9 cellular contexts compared by ENCODE assay signal in genomic region chr2:110116033-110116710, GRCh38. TPM values are rescaled to one million over a fixed set of nuclear protein-coding genes. Genes with fewer than 3 reads are reported as not detected.
DNase-seq lines count a peak whose midpoint lies in the region; ATAC-seq and TF ChIP-seq lines count a peak whose summit lies in the region.
"Had no signal": no experiment of that assay in that cellular context is flagged by ENCODE, and none has a peak within 500 bp of the region (broad histone marks: within the 10 kb centered on the region; RNA-seq: fewer than 3 reads in every experiment).

No MANE protein-coding gene starts in this region.

- H2AFZ ChIP-seq in GM23338: peak overlapping the region; percentile 95

- no peaks in the 10 kb centered on the region for H3K79me2 ChIP-seq in GM23338 (replicated peaks; ENCODE audit: insufficient read depth)

- no peaks in the 10 kb centered on the region for H4K20me1 ChIP-seq in GM23338 (replicated peaks; ENCODE audit: insufficient read depth)

- peaks cover 35% of the 10 kb centered on the region for H3K27me3 Mint-ChIP-seq in GM23338 (ENCODE audit: insufficient read depth, low read depth, poor library complexity)

- H3K4me3 ChIP-seq in GM23338 (peak overlapping the region; percentile 70), WERI-Rb-1 (ENCODE audit: low read depth, low read length) (no peak overlapping the region), skin epidermis (peak overlapping the region; percentile 27 to 50 (median 37))
- H3K4me3 ChIP-seq: SK-N-MC had no signal

- H3F3A ChIP-seq in GM23338 (replicated peaks; ENCODE audit: low read depth): no peaks in the 10 kb centered on the region

- no peaks in the 10 kb centered on the region; the same call in 2 of the 3 replicates for H3K9me3 Mint-ChIP-seq in GM23338

- H3K36me3 Mint-ChIP-seq in GM23338 (ENCODE audit: low read depth): no peaks in the 10 kb centered on the region

- H3K27ac Mint-ChIP-seq in GM23338: no peak overlapping the region

- no peaks in the 10 kb centered on the region for H3K9me2 ChIP-seq in GM23338 (ENCODE audit: insufficient read depth)

- H3K4me1 ChIP-seq in GM23338 (ENCODE audit: insufficient read depth): no peaks in the 10 kb centered on the region

- TF ChIP-seq CTCF in GM23338 (conservative IDR thresholded peaks at IDR 0.05; ENCODE audit: low read depth in 2 of 2) (peak; percentile 63 to 70), WERI-Rb-1 (IDR thresholded peaks at IDR 0.05; ENCODE audit: low read depth, low read length) (peak; percentile 75)

- no peaks in the 10 kb centered on the region for H3K9me3 ChIP-seq in WERI-Rb-1 (ENCODE audit: severe bottlenecking)

- H3K27ac ChIP-seq in GM23338 (ENCODE audit: low read depth) (no peak overlapping the region), WERI-Rb-1 (no peak overlapping the region), skin epidermis (peak overlapping the region in 17 of 21 experiments; percentile 34 to 89 (median 74))
- H3K27ac ChIP-seq: SK-N-MC had no signal

- H3K27me3 ChIP-seq in GM23338 (ENCODE audit: insufficient read depth) (peaks cover 42% of the 10 kb centered on the region), WERI-Rb-1 (ENCODE audit: insufficient read depth, low read depth, severe bottlenecking) (peaks cover 75% of the 10 kb centered on the region)

- H3K36me3 ChIP-seq in GM23338 (ENCODE audit: insufficient read depth): no peaks in the 10 kb centered on the region
- H3K36me3 ChIP-seq in WERI-Rb-1: no peaks in the 10 kb centered on the region

- peak overlapping the region; percentile 70 for H3K4me3 Mint-ChIP-seq in GM23338

- peak overlapping the region; percentile 87 for H3K4me2 ChIP-seq in GM23338

- DNase-seq in GM23338 (ENCODE audit: low spot score) (peak; percentile 72), WERI-Rb-1 (peak; percentile 18), iPS DF 19.7 (ENCODE audit: low read depth, low spot score) (peak; percentile 17)
- no peak for DNase-seq in activated CD4-positive, CD25-positive, alpha-beta regulatory T cell treated with anti-CD3 and anti-CD28 coated beads, Interleukin-2, amount 50 U/mL, for 72 hours

- ATAC-seq in GM23338 (peak; percentile 89), HG02938 (IDR thresholded peaks at IDR 0.05; ENCODE audit: unreplicated experiment) (no peak), HG02885 (IDR thresholded peaks at IDR 0.05; ENCODE audit: poor library complexity, unreplicated experiment) (no peak), GM18873 (IDR thresholded peaks at IDR 0.05; ENCODE audit: low FRiP score, unreplicated experiment) (no peak)

- H3K4me1 Mint-ChIP-seq in GM23338: peaks cover 11% of the 10 kb centered on the region; the same call in 2 of the 3 replicates

TF ChIP-seq in GM23338, 12 proteins besides CTCF, POLR2A, EP300 and RAD21 (continues in another document):
- TF ChIP-seq ZNF462 (CRISPR knock-in tag; IDR thresholded peaks at IDR 0.05) (no peak), EZH2phosphoT487 (IDR thresholded peaks at IDR 0.05; ENCODE audit: unreplicated experiment) (no peak), ZNF331 (CRISPR knock-in tag; IDR thresholded peaks at IDR 0.05; ENCODE audit: low read depth) (no peak), CREB1 (CRISPR knock-in tag; IDR thresholded peaks at IDR 0.05; ENCODE audit: low read depth) (no peak), POLR2AphosphoS5 (IDR thresholded peaks at IDR 0.05; ENCODE audit: low read depth) (no peak), NANOG (IDR thresholded peaks at IDR 0.05; ENCODE audit: borderline replicate concordance) (no peak), REST (IDR thresholded peaks at IDR 0.05; ENCODE audit: unreplicated experiment) (no peak), JUNB (IDR thresholded peaks at IDR 0.05; ENCODE audit: unreplicated experiment) (no peak), ZNF114 (CRISPR knock-in tag; IDR thresholded peaks at IDR 0.05) (no peak), STAT1 (IDR thresholded peaks at IDR 0.05; ENCODE audit: unreplicated experiment) (no peak), EZH2 (IDR thresholded peaks at IDR 0.05; ENCODE audit: low read depth, unreplicated experiment) (no peak)

RNA-seq across cellular contexts. Expression of gene MALL, which starts 0.6 kb away (rescaled TPM):
- total RNA-seq in GM23338 (2014; rRNA removed; shearing (Covaris generic)): 9.3 and 10.2 TPM in 2 replicates
- polyA plus RNA-seq in GM23338 (2016; fragmentation: Nextera tagmentation; extraction: Ambion mirVana): 5.3 and 5.9 TPM in 2 replicates

Comparison
In these comparisons a context has a peak if more than half of its experiments do, and no peak if none do; other contexts are left out.
1. H3K27ac ChIP-seq: peak in skin epidermis (17 of 21); none in GM23338 (single experiment) and WERI-Rb-1 (single experiment).